Comparison of ENCODE assay signal across 18 cellular contexts in the genomic region with DNA sequence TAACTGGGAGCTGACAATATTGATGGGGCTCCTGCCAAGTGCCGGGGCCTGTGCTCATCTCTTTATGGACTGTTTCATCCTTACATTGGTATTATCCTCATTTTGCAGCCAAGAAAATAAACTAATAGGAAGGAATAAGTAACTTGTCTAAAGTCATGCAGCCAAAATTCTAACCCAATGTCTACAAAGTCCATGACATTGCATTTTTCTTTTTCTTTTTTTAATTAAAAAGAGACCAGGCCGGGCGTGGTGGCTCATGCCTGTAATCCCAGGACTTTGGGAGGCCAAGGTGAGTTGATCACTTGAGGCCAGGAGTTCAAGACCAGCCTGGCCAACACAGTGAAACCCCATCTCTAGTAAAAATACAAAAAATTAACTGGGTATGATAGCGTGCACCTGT.
"Had no signal": no experiment of that assay in that cellular context is flagged by ENCODE, and none has a peak within 500 bp of the region (broad histone marks: within the 10 kb centered on the region; RNA-seq: fewer than 3 reads in every experiment).

No MANE protein-coding gene starts in this region.

- DNase-seq: effector memory CD8-positive, alpha-beta T cell; gastrocnemius medialis; glutamatergic neuron; left lung; lower lobe of right lung; midbrain; occipital lobe; right cardiac atrium; stimulated activated CD4-positive, alpha-beta T cell treated with anti-CD3 and anti-CD28 coated beads, Interleukin-2, amount 100 ng/mL, for 48 hours; stimulated activated naive CD4-positive, alpha-beta T cell treated with Interleukin-2 at 50 U/mL for 16 hours; thyroid gland; upper lobe of left lung; uterus had no signal

- H3K4me1 ChIP-seq: uterus had no signal

- H3K36me3 ChIP-seq: gastrocnemius medialis, left lung, lower lobe of right lung, thyroid gland, upper lobe of left lung, uterus had no signal

- H3K9me3 Mint-ChIP-seq: effector memory CD8-positive, alpha-beta T cell; memory B cell; natural killer cell treated with Interleukin-12 subunit alpha and Interleukin-12 subunit beta and Interleukin-15 and Interleukin-18, amount 100 ng/mL, for 72 hours had no signal

- H3K27ac ChIP-seq: epithelial cell of prostate, esophagus muscularis mucosa, gastrocnemius medialis, left lung, lower lobe of right lung, upper lobe of left lung, uterus had no signal

- H3K27me3 Mint-ChIP-seq: effector memory CD8-positive, alpha-beta T cell; memory B cell; natural killer cell treated with Interleukin-12 subunit alpha and Interleukin-12 subunit beta and Interleukin-15 and Interleukin-18, amount 100 ng/mL, for 72 hours had no signal

- H3K9me3 ChIP-seq: esophagus muscularis mucosa, gastrocnemius medialis, left lung, lower lobe of right lung, thyroid gland, upper lobe of left lung, uterus had no signal

- H3K27ac Mint-ChIP-seq: effector memory CD8-positive, alpha-beta T cell; memory B cell had no signal

- H3K4me3 ChIP-seq: esophagus muscularis mucosa, gastrocnemius medialis, left lung, lower lobe of right lung, smooth muscle cell, thyroid gland, upper lobe of left lung, uterus had no signal

- H3K4me3 Mint-ChIP-seq: effector memory CD8-positive, alpha-beta T cell; memory B cell; natural killer cell treated with Interleukin-12 subunit alpha and Interleukin-12 subunit beta and Interleukin-15 and Interleukin-18, amount 100 ng/mL, for 72 hours had no signal

- H3K27me3 ChIP-seq: esophagus muscularis mucosa, gastrocnemius medialis, left lung, thyroid gland, upper lobe of left lung, uterus had no signal

- H3K36me3 Mint-ChIP-seq: natural killer cell treated with Interleukin-12 subunit alpha and Interleukin-12 subunit beta and Interleukin-15 and Interleukin-18, amount 100 ng/mL, for 72 hours had no signal
